ENCODE assay signal across 10 cellular contexts in the genomic region with DNA sequence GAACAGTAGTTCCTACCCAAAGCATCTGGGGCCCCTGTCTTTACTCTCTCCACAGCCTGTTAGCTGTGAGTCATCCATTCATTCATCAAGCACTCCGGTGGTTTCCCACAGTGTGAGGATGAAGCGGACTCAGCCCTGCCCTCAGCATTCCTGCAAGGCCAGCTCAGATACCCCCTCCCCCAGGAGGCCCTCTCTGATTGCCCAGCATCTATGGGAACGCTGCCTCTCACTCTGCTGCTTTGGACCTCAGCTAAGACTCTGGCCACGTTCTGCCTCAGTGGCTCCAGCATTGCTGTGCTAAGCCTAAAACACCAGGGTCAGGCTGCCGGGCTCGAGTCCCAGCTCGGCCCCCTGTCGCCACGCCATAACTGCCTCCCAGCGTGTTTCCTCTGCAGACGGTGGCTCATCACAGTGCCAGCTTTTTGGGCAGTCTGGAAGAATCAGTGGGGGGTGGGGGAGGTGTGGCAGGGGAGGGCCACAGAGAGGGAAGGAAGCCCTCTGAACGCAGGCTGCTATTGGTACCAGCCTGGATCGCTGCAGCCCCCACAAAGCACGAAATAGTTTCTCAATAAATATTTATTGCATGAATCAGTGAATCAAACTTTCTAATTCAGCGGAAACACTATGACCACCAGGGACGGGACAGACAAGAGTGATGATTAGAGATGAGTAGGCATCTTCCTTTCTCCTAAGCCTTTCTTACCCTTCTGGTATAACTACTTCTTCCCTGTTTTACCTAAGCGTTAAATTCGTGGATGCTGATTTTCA.
A peak's percentile ranks its signal among the peaks of the same experiment; 100 is the strongest.
DNase-seq lines count a peak whose midpoint lies in the region; ATAC-seq and TF ChIP-seq lines count a peak whose summit lies in the region.
"Had no signal": no experiment of that assay in that cellular context is flagged by ENCODE, and none has a peak within 500 bp of the region (broad histone marks: within the 10 kb centered on the region; RNA-seq: fewer than 3 reads in every experiment).

No MANE protein-coding gene starts in this region.

- peak; percentile 28 for DNase-seq in HCEC 1CT
- peak; percentile 40 for DNase-seq in fibroblast of villous mesenchyme (ENCODE audit: low read depth)
- no peak for DNase-seq in DMS114 treated with DMSO at 0.1 percent for 48 hours (lab: John Stamatoyannopoulos, UW; ENCODE audit: unreplicated experiment)
- DNase-seq in GDM1 (lab: John Stamatoyannopoulos, UW) = no peak
- DNase-seq in OCI-M1 (lab: John Stamatoyannopoulos, UW) = no peak
- DNase-seq: T-helper 17 cell had no signal

- peak; percentile 71 for ATAC-seq in SK-N-SH treated with all-trans-retinoic acid at 6 μM for 48 hours
- no peak for ATAC-seq in GM18909 (IDR thresholded peaks at IDR 0.05; ENCODE audit: poor library complexity, unreplicated experiment)
- ATAC-seq: T-helper 17 cell had no signal

- H3K9ac ChIP-seq in skeletal muscle satellite cell (ENCODE audit: low read depth, low read length) = no peak overlapping the region

- H3K4me1 ChIP-seq in skeletal muscle satellite cell (ENCODE audit: control insufficient read depth, insufficient read depth, low read length) = peaks cover 10% of the 10 kb centered on the region

- H3K36me3 ChIP-seq in skeletal muscle satellite cell (ENCODE audit: insufficient read depth, low read length) = no peaks in the 10 kb centered on the region
- H3K36me3 ChIP-seq: right atrium auricular region had no signal

- H3K9me3 ChIP-seq in skeletal muscle satellite cell (replicated peaks; ENCODE audit: low read length) = no peaks in the 10 kb centered on the region
- H3K9me3 ChIP-seq: right atrium auricular region had no signal

- H3K4me2 ChIP-seq in skeletal muscle satellite cell (ENCODE audit: low read length) = peak overlapping the region; percentile 50

- H3K27me3 ChIP-seq in skeletal muscle satellite cell (ENCODE audit: control insufficient read depth, insufficient read depth, low read length) = peaks cover 17% of the 10 kb centered on the region
- H3K27me3 ChIP-seq: right atrium auricular region had no signal

- H3K4me3 ChIP-seq in fibroblast of villous mesenchyme (ENCODE audit: low read depth, low read length) = no peak overlapping the region
- no peak overlapping the region for H3K4me3 ChIP-seq in skeletal muscle satellite cell (ENCODE audit: low read length)
- H3K4me3 ChIP-seq: right atrium auricular region had no signal

- TF ChIP-seq CTCF in fibroblast of villous mesenchyme (IDR thresholded peaks at IDR 0.05; ENCODE audit: insufficient read depth, low read depth, low read length) = no peak

TF ChIP-seq in SK-N-SH treated with all-trans-retinoic acid at 6 μM for 48 hours, 23 proteins besides CTCF, POLR2A, EP300 and RAD21:
- TF ChIP-seq ISL1 (CRISPR knock-in tag; IDR thresholded peaks at IDR 0.05) (no peak), OSR1 (CRISPR knock-in tag; IDR thresholded peaks at IDR 0.05) (no peak), RARB (CRISPR knock-in tag; IDR thresholded peaks at IDR 0.05) (no peak), SNAI2 (CRISPR knock-in tag; IDR thresholded peaks at IDR 0.05) (no peak)

Comparison
In these comparisons a context has a peak if more than half of its experiments do, and no peak if none do; other contexts are left out.
1. DNase-seq: peak in HCEC 1CT (single experiment) and fibroblast of villous mesenchyme (single experiment); none in DMS114 treated with DMSO at 0.1 percent for 48 hours (single experiment), GDM1 (single experiment) and OCI-M1 (single experiment).